Comparison of ENCODE assay signal across 25 cellular contexts in the genomic region with DNA sequence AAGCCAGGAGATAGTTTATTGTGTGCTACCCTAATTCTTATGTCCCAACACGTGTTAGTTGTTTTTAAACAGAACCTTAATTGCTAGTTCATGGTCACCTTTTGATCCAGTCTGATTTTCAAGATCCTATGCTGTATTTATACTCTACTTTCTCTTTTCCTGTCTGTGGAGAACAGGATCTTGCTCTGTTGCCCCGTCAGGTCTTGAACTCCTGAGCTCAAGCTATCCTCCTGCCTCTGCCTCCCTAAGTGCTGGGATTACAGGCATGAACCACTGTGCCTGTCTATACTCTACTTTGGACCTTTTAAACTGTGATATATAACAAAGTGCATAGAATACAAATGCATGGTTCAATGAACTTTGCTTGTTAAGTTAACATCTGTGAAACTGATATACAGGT.
"Had no signal": no experiment of that assay in that cellular context is flagged by ENCODE, and none has a peak within 500 bp of the region (broad histone marks: within the 10 kb centered on the region; RNA-seq: fewer than 3 reads in every experiment).

No MANE protein-coding gene starts in this region.

- FAIRE-seq: endometrium, kidney had no signal

- ATAC-seq: activated CD4-positive, alpha-beta T cell treated with anti-CD3 and anti-CD28 coated beads for 36 hours; body of pancreas; gastroesophageal sphincter; naive thymus-derived CD4-positive, alpha-beta T cell; pancreas had no signal

- H3K27ac Mint-ChIP-seq: activated B cell treated with CpG ODN at 0.5 μM for 24 hours; activated CD4-positive, alpha-beta T cell treated with anti-CD3 and anti-CD28 coated beads for 36 hours; activated naive CD8-positive, alpha-beta T cell; memory B cell; naive thymus-derived CD4-positive, alpha-beta T cell; T-helper 1 cell treated with Interleukin-12 subunit alpha and Interleukin-12 subunit beta and Interleukin-4 antibody, amounts not matched to agents 30 μg/mL and 1 μg/mL, for 36 hours had no signal

- H3K27me3 ChIP-seq: body of pancreas, gastroesophageal sphincter, pancreas, right atrium auricular region, spleen, upper lobe of left lung, vagina had no signal

- H3K4me3 Mint-ChIP-seq: activated B cell treated with CpG ODN at 0.5 μM for 24 hours; activated CD4-positive, alpha-beta T cell treated with anti-CD3 and anti-CD28 coated beads for 36 hours; activated naive CD8-positive, alpha-beta T cell; memory B cell; naive thymus-derived CD4-positive, alpha-beta T cell; T-helper 1 cell treated with Interleukin-12 subunit alpha and Interleukin-12 subunit beta and Interleukin-4 antibody, amounts not matched to agents 30 μg/mL and 1 μg/mL, for 36 hours had no signal

- H3K4me1 ChIP-seq: body of pancreas, gastroesophageal sphincter, pancreas, right atrium auricular region, spleen, upper lobe of left lung, vagina had no signal

- H3K36me3 Mint-ChIP-seq: activated naive CD8-positive, alpha-beta T cell; memory B cell; naive thymus-derived CD4-positive, alpha-beta T cell had no signal

- H3K36me3 ChIP-seq: gastroesophageal sphincter, pancreas, right atrium auricular region, spleen, upper lobe of left lung, vagina had no signal

- DNase-seq: activated B cell treated with CpG ODN at 0.5 μM for 24 hours; activated CD4-positive, alpha-beta T cell treated with anti-CD3 and anti-CD28 coated beads for 36 hours; activated effector memory CD4-positive, alpha-beta T cell treated with Interleukin-2 at 50 U/mL for 16 hours; activated naive CD4-positive, alpha-beta T cell treated with Interleukin-2 at 50 U/mL for 16 hours; anterior cingulate cortex; body of pancreas; dermis blood vessel endothelial cell; effector CD4-positive, alpha-beta T cell; hippocampal formation; kidney; midbrain; naive thymus-derived CD4-positive, alpha-beta T cell; pancreas; spleen; stimulated activated naive CD4-positive, alpha-beta T cell treated with Interleukin-2 at 50 U/mL for 16 hours; SW 1271; T1000; upper lobe of left lung had no signal

- H3K9me3 Mint-ChIP-seq: activated B cell treated with CpG ODN at 0.5 μM for 24 hours; memory B cell; T-helper 1 cell treated with Interleukin-12 subunit alpha and Interleukin-12 subunit beta and Interleukin-4 antibody, amounts not matched to agents 30 μg/mL and 1 μg/mL, for 36 hours had no signal

- H3K4me1 Mint-ChIP-seq: activated B cell treated with CpG ODN at 0.5 μM for 24 hours; activated CD4-positive, alpha-beta T cell treated with anti-CD3 and anti-CD28 coated beads for 36 hours; memory B cell; naive thymus-derived CD4-positive, alpha-beta T cell had no signal

- H3K27ac ChIP-seq: body of pancreas, gastroesophageal sphincter, pancreas, right atrium auricular region, spleen, upper lobe of left lung, vagina had no signal

- H3K27me3 Mint-ChIP-seq: activated B cell treated with CpG ODN at 0.5 μM for 24 hours; activated CD4-positive, alpha-beta T cell treated with anti-CD3 and anti-CD28 coated beads for 36 hours; activated naive CD8-positive, alpha-beta T cell; memory B cell; naive thymus-derived CD4-positive, alpha-beta T cell had no signal

- H3K4me3 ChIP-seq: body of pancreas, gastroesophageal sphincter, pancreas, right atrium auricular region, spleen, upper lobe of left lung, vagina had no signal

- H3K9me3 ChIP-seq: body of pancreas, gastroesophageal sphincter, pancreas, right atrium auricular region, spleen, upper lobe of left lung, vagina had no signal
